ENCODE assay signal across 15 cellular contexts in the genomic region with DNA sequence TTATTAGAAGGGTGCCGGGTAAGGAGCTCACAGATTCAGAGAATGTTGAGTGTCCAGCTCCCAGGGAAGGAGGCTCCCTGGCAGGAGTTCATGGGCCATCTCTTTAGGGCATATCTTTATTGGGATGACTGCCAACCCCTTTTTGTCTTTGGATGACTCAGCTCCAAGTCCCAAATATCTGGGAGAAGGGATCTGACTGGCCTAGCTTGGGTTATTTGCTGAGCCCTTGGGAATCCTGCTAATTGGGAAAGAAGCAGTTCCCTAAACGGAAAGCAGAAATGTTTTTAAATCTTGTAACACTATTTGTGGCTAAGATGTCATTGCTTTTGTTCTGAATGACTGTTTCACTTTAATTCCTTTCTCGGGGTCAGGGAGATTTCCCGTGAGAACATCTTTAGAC. TPM values are rescaled to one million over a fixed set of nuclear protein-coding genes. Genes with fewer than 3 reads are reported as not detected.
DNase-seq lines count a peak whose midpoint lies in the region; ATAC-seq and TF ChIP-seq lines count a peak whose summit lies in the region.
"Had no signal": no experiment of that assay in that cellular context is flagged by ENCODE, and none has a peak within 500 bp of the region (broad histone marks: within the 10 kb centered on the region; RNA-seq: fewer than 3 reads in every experiment).

No MANE protein-coding gene starts in this region.

- H3K4me1 ChIP-seq in fibroblast of lung (ENCODE audit: control insufficient read depth, extremely low read depth, insufficient read depth, low read length) (peaks cover 4% of the 10 kb centered on the region), upper lobe of right lung (peaks cover 3% of the 10 kb centered on the region)

- no peaks in the 10 kb centered on the region for H3K9me3 Mint-ChIP-seq in activated naive CD8-positive, alpha-beta T cell treated with anti-CD3 and anti-CD28 coated beads, Interleukin-2, amount 50 U/mL, for 24 hours
- H3K9me3 Mint-ChIP-seq in activated naive CD8-positive, alpha-beta T cell treated with anti-CD3 and anti-CD28 coated beads for 36 hours = no peaks in the 10 kb centered on the region
- H3K9me3 Mint-ChIP-seq in stimulated activated effector memory CD8-positive, alpha-beta T cell treated with anti-CD3 and anti-CD28 coated beads, Interleukin-12 subunit alpha, Interleukin-12 subunit beta, amount 100 ng/mL, for 72 hours = no peaks in the 10 kb centered on the region

- peak overlapping the region; percentile 31 for H3K27ac ChIP-seq in fibroblast of lung (ENCODE audit: insufficient read depth, low read length)
- no peak overlapping the region for H3K27ac ChIP-seq in upper lobe of right lung
- H3K27ac ChIP-seq: coronary artery had no signal

- no peaks in the 10 kb centered on the region for H4K20me1 ChIP-seq in fibroblast of lung (ENCODE audit: control insufficient read depth, extremely low read depth, insufficient read depth, low read length)

- H3K27me3 ChIP-seq in MG63 (no peaks in the 10 kb centered on the region), fibroblast of lung (ENCODE audit: control insufficient read depth, insufficient read depth, low read length) (no peaks in the 10 kb centered on the region), upper lobe of right lung (no peaks in the 10 kb centered on the region)
- H3K27me3 ChIP-seq: esophagus squamous epithelium had no signal

- TF ChIP-seq CTCF in fibroblast of lung (conservative IDR thresholded peaks at IDR 0.05 in 1 of 2, IDR thresholded peaks at IDR 0.05 in 1 of 2; ENCODE audit: low read depth in 1 of 2, low read length in 2 of 2) (no peak), upper lobe of right lung (IDR thresholded peaks at IDR 0.05) (no peak)

- H3K36me3 ChIP-seq in MG63 = peaks cover 81% of the 10 kb centered on the region
- H3K36me3 ChIP-seq in fibroblast of lung (ENCODE audit: control insufficient read depth, insufficient read depth, low read length) = peaks cover 17% of the 10 kb centered on the region
- H3K36me3 ChIP-seq in upper lobe of right lung = peaks cover 94% of the 10 kb centered on the region

- peak overlapping the region; percentile 56 for H3K27ac Mint-ChIP-seq in activated naive CD8-positive, alpha-beta T cell treated with anti-CD3 and anti-CD28 coated beads, Interleukin-2, amount 50 U/mL, for 24 hours
- H3K27ac Mint-ChIP-seq in activated naive CD8-positive, alpha-beta T cell treated with anti-CD3 and anti-CD28 coated beads for 36 hours = no peak overlapping the region
- H3K27ac Mint-ChIP-seq in stimulated activated effector memory CD8-positive, alpha-beta T cell treated with anti-CD3 and anti-CD28 coated beads, Interleukin-12 subunit alpha, Interleukin-12 subunit beta, amount 100 ng/mL, for 72 hours = peak overlapping the region; percentile 64

- H3K4me3 ChIP-seq in MG63 (no peak overlapping the region), fibroblast of lung (replicated peaks in 1 of 4; ENCODE audit: control extremely low read depth in 1 of 4, insufficient read depth in 1 of 4, low read depth in 3 of 4, low read length in 4 of 4) (no peak overlapping the region), upper lobe of right lung (no peak overlapping the region)
- H3K4me3 ChIP-seq: coronary artery, esophagus squamous epithelium had no signal

- no peak overlapping the region for H3K9ac ChIP-seq in fibroblast of lung (ENCODE audit: insufficient read depth, low read length)

- no peak for DNase-seq in activated naive CD8-positive, alpha-beta T cell treated with anti-CD3 and anti-CD28 coated beads, Interleukin-2, amount 50 U/mL, for 24 hours
- DNase-seq in activated naive CD8-positive, alpha-beta T cell treated with anti-CD3 and anti-CD28 coated beads for 36 hours = no peak
- DNase-seq in MG63 (peak; percentile 49), fibroblast of lung (ENCODE audit: low read depth in 2 of 2) (peak; percentile 20 to 35), upper lobe of right lung (no peak), NCI-H774 (lab: John Stamatoyannopoulos, UW) (no peak)
- DNase-seq in stimulated activated effector memory CD8-positive, alpha-beta T cell treated with anti-CD3 and anti-CD28 coated beads, Interleukin-12 subunit alpha, Interleukin-12 subunit beta, amount 100 ng/mL, for 72 hours (ENCODE audit: low spot score in 2 of 2) = no peak
- DNase-seq: amniotic stem cell; esophagus squamous epithelium; mesendoderm; NCI-H2081; NK-92 treated with Interleukin-12 subunit alpha and Interleukin-12 subunit beta, amount 100 ng/mL, for 24 hours; small intestine had no signal

- no peak for ATAC-seq in activated naive CD8-positive, alpha-beta T cell treated with anti-CD3 and anti-CD28 coated beads, Interleukin-2, amount 50 U/mL, for 24 hours
- ATAC-seq in stimulated activated effector memory CD8-positive, alpha-beta T cell treated with anti-CD3 and anti-CD28 coated beads, Interleukin-12 subunit alpha, Interleukin-12 subunit beta, amount 100 ng/mL, for 72 hours = no peak
- ATAC-seq in upper lobe of right lung (no peak), HG03469 (IDR thresholded peaks at IDR 0.05; ENCODE audit: unreplicated experiment) (no peak)

- H3K79me2 ChIP-seq in fibroblast of lung (ENCODE audit: control insufficient read depth, insufficient read depth, low read length) = peaks cover 1% of the 10 kb centered on the region

- H3K9me3 ChIP-seq in MG63 = no peaks in the 10 kb centered on the region
- H3K9me3 ChIP-seq in fibroblast of lung (ENCODE audit: control insufficient read depth, insufficient read depth, low read depth, low read length) = no peaks in the 10 kb centered on the region
- H3K9me3 ChIP-seq in upper lobe of right lung = no peaks in the 10 kb centered on the region
- H3K9me3 ChIP-seq: esophagus squamous epithelium had no signal

- H3K4me2 ChIP-seq in fibroblast of lung (ENCODE audit: extremely low read depth, insufficient read depth, low read length) = no peak overlapping the region

- H3K36me3 Mint-ChIP-seq in activated naive CD8-positive, alpha-beta T cell treated with anti-CD3 and anti-CD28 coated beads, Interleukin-2, amount 50 U/mL, for 24 hours (ENCODE audit: low read depth) = peaks cover 82% of the 10 kb centered on the region
- H3K36me3 Mint-ChIP-seq in activated naive CD8-positive, alpha-beta T cell treated with anti-CD3 and anti-CD28 coated beads for 36 hours = peaks cover 13% of the 10 kb centered on the region
- H3K36me3 Mint-ChIP-seq in stimulated activated effector memory CD8-positive, alpha-beta T cell treated with anti-CD3 and anti-CD28 coated beads, Interleukin-12 subunit alpha, Interleukin-12 subunit beta, amount 100 ng/mL, for 72 hours = peaks cover 100% of the 10 kb centered on the region

- no peaks in the 10 kb centered on the region for H3K27me3 Mint-ChIP-seq in activated naive CD8-positive, alpha-beta T cell treated with anti-CD3 and anti-CD28 coated beads, Interleukin-2, amount 50 U/mL, for 24 hours
- no peaks in the 10 kb centered on the region for H3K27me3 Mint-ChIP-seq in activated naive CD8-positive, alpha-beta T cell treated with anti-CD3 and anti-CD28 coated beads for 36 hours

- no peak overlapping the region for H3K4me3 Mint-ChIP-seq in activated naive CD8-positive, alpha-beta T cell treated with anti-CD3 and anti-CD28 coated beads, Interleukin-2, amount 50 U/mL, for 24 hours
- H3K4me3 Mint-ChIP-seq in activated naive CD8-positive, alpha-beta T cell treated with anti-CD3 and anti-CD28 coated beads for 36 hours = no peak overlapping the region
- no peak overlapping the region for H3K4me3 Mint-ChIP-seq in stimulated activated effector memory CD8-positive, alpha-beta T cell treated with anti-CD3 and anti-CD28 coated beads, Interleukin-12 subunit alpha, Interleukin-12 subunit beta, amount 100 ng/mL, for 72 hours

- H3K4me1 Mint-ChIP-seq in activated naive CD8-positive, alpha-beta T cell treated with anti-CD3 and anti-CD28 coated beads, Interleukin-2, amount 50 U/mL, for 24 hours = peaks cover 1% of the 10 kb centered on the region
- peaks cover 3% of the 10 kb centered on the region for H3K4me1 Mint-ChIP-seq in activated naive CD8-positive, alpha-beta T cell treated with anti-CD3 and anti-CD28 coated beads for 36 hours
- no peaks in the 10 kb centered on the region for H3K4me1 Mint-ChIP-seq in stimulated activated effector memory CD8-positive, alpha-beta T cell treated with anti-CD3 and anti-CD28 coated beads, Interleukin-12 subunit alpha, Interleukin-12 subunit beta, amount 100 ng/mL, for 72 hours

- intact Hi-C loops in upper lobe of right lung (cut with DNase I) = no loop called here

- no peak overlapping the region for H2AFZ ChIP-seq in fibroblast of lung (ENCODE audit: low read length)

RNA-seq across cellular contexts. Expression of a gene that starts 12.6 kb away (rescaled TPM):
- 10 to 100 TPM; 55.3 to 56.7 TPM for total RNA-seq in activated naive CD8-positive, alpha-beta T cell treated with anti-CD3 and anti-CD28 coated beads for 36 hours
- 23.5 and 24.1 TPM in 2 replicates for total RNA-seq in MG63 (2014; rRNA removed; shearing (Covaris generic); ENCODE audit: low replicate concordance)
- total RNA-seq in fibroblast of lung (13.9 and 14.9 TPM in 2 replicates), upper lobe of right lung (20.2 TPM)
- polyA plus RNA-seq in fibroblast of lung = 11.2 and 17.5 TPM in 2 replicates
- polyA plus RNA-seq in fibroblast of lung (2012) = 8.6 and 12.2 TPM in 2 replicates
- 4.9 and 8.1 TPM in 2 replicates for polyA minus RNA-seq in fibroblast of lung (ENCODE audit: low replicate concordance)

RNA-seq across cellular contexts. Expression of a gene that starts 19.0 kb away (rescaled TPM):
- 10 to 100 TPM; 89.8 to 93.5 TPM for total RNA-seq in activated naive CD8-positive, alpha-beta T cell treated with anti-CD3 and anti-CD28 coated beads for 36 hours
- 26.2 and 82.1 TPM in 2 replicates for total RNA-seq in MG63 (2014; rRNA removed; shearing (Covaris generic); ENCODE audit: low replicate concordance)
- total RNA-seq in fibroblast of lung (23.1 and 28.0 TPM in 2 replicates), upper lobe of right lung (40.0 TPM)
- 36.1 and 44.6 TPM in 2 replicates for polyA plus RNA-seq in fibroblast of lung
- 35.5 and 35.9 TPM in 2 replicates for polyA plus RNA-seq in fibroblast of lung (2012)
- 13.3 and 29.9 TPM in 2 replicates for polyA minus RNA-seq in fibroblast of lung (ENCODE audit: low replicate concordance)

RNA-seq across cellular contexts. Expression of a gene that starts 19.1 kb away (rescaled TPM):
- 10 to 100 TPM; 95.9 TPM for total RNA-seq in activated naive CD8-positive, alpha-beta T cell treated with anti-CD3 and anti-CD28 coated beads for 36 hours
- total RNA-seq in MG63 (2014; rRNA removed; shearing (Covaris generic); ENCODE audit: low replicate concordance) = 37.4 and 52.1 TPM in 2 replicates
- 29.8 and 39.3 TPM in 2 replicates for total RNA-seq in fibroblast of lung
- 56.3 and 70.1 TPM in 2 replicates for polyA plus RNA-seq in fibroblast of lung
- polyA plus RNA-seq in fibroblast of lung (2012) = 30.1 and 34.3 TPM in 2 replicates
- 10.5 and 13.7 TPM in 2 replicates for polyA minus RNA-seq in fibroblast of lung (ENCODE audit: low replicate concordance)
- 21.8 TPM for total RNA-seq in upper lobe of right lung

RNA-seq across cellular contexts. Expression of a gene that starts 30.2 kb away (rescaled TPM):
- 100 to 1,000 TPM; 177 to 180 TPM for total RNA-seq in activated naive CD8-positive, alpha-beta T cell treated with anti-CD3 and anti-CD28 coated beads for 36 hours
- 395 and 529 TPM in 2 replicates for total RNA-seq in MG63 (2014; rRNA removed; shearing (Covaris generic); ENCODE audit: low replicate concordance)
- 313 and 384 TPM in 2 replicates for total RNA-seq in fibroblast of lung
- polyA plus RNA-seq in fibroblast of lung = 324 and 398 TPM in 2 replicates
- 235 and 252 TPM in 2 replicates for polyA plus RNA-seq in fibroblast of lung (2012)
- polyA minus RNA-seq in fibroblast of lung (ENCODE audit: low replicate concordance) = 34.2 and 57.9 TPM in 2 replicates
- 200 TPM for total RNA-seq in upper lobe of right lung

RNA-seq across cellular contexts. Expression of a gene that starts 56.4 kb away (rescaled TPM):
- total RNA-seq in activated naive CD8-positive, alpha-beta T cell treated with anti-CD3 and anti-CD28 coated beads for 36 hours = 1 to 10 TPM; 3.3 to 3.6 TPM
- 6.3 and 8.3 TPM in 2 replicates for total RNA-seq in MG63 (2014; rRNA removed; shearing (Covaris generic); ENCODE audit: low replicate concordance)
- 6.7 and 7.9 TPM in 2 replicates for total RNA-seq in fibroblast of lung
- polyA plus RNA-seq in fibroblast of lung = 11.6 and 14.8 TPM in 2 replicates
- polyA plus RNA-seq in fibroblast of lung (2012) = 7.9 and 9.7 TPM in 2 replicates
- polyA minus RNA-seq in fibroblast of lung (ENCODE audit: low replicate concordance) = 13.4 and 15.1 TPM in 2 replicates
- 10.5 TPM for total RNA-seq in upper lobe of right lung

Comparison
In these comparisons a context has a peak if more than half of its experiments do, and no peak if none do; other contexts are left out.
1. DNase-seq: peak in MG63 (single experiment) and fibroblast of lung (2 of 2); none in activated naive CD8-positive, alpha-beta T cell treated with anti-CD3 and anti-CD28 coated beads, Interleukin-2, amount 50 U/mL, for 24 hours (single experiment), activated naive CD8-positive, alpha-beta T cell treated with anti-CD3 and anti-CD28 coated beads for 36 hours (single experiment), stimulated activated effector memory CD8-positive, alpha-beta T cell treated with anti-CD3 and anti-CD28 coated beads, Interleukin-12 subunit alpha, Interleukin-12 subunit beta, amount 100 ng/mL, for 72 hours (0 of 2), upper lobe of right lung (single experiment) and NCI-H774 (single experiment).